Comparison of ENCODE assay signal across 8 cellular contexts in genomic region chr9:21994996-21995651, GRCh38. TPM values are rescaled to one million over a fixed set of nuclear protein-coding genes. Genes with fewer than 3 reads are reported as not detected.
A peak's percentile ranks its signal among the peaks of the same experiment; 100 is the strongest.
DNase-seq lines count a peak whose midpoint lies in the region; ATAC-seq and TF ChIP-seq lines count a peak whose summit lies in the region.

No MANE protein-coding gene starts in this region.

- H3K9me3 ChIP-seq in ovary = no peaks in the 10 kb centered on the region

- DNase-seq in DMS79 (lab: John Stamatoyannopoulos, UW) (peak; percentile 76), HT-29 (ENCODE audit: low spot score) (peak; percentile 88), RPMI7951 (ENCODE audit: low read depth) (peak; percentile 84), Right ventricle myocardium inferior (ENCODE audit: missing footprints) (peak; percentile 86), ovary (peak; percentile 26 to 63 (median 45)), NOMO-1 (lab: John Stamatoyannopoulos, UW; ENCODE audit: unreplicated experiment in 2 of 2) (no peak)
- DNase-seq in activated naive CD4-positive, alpha-beta T cell treated with Interleukin-2 at 50 U/mL for 16 hours = peak; percentile 81

- no peak for TF ChIP-seq EP300 in ovary (IDR thresholded peaks at IDR 0.05)

- no peaks in the 10 kb centered on the region for H3K36me3 ChIP-seq in ovary

- peak overlapping the region; percentile 77 for H3K4me3 ChIP-seq in ovary

- H3K27ac ChIP-seq in ovary = peak overlapping the region; percentile 41 to 51

- intact Hi-C loops in Right ventricle myocardium inferior (cut with DNase I) (no loop called here), ovary (cut with DNase I) (no loop called here)

- TF ChIP-seq POLR2A in ovary (IDR thresholded peaks at IDR 0.05) = no peak

- peak; percentile 80 for ATAC-seq in GM21423 (IDR thresholded peaks at IDR 0.05; ENCODE audit: unreplicated experiment)
- ATAC-seq in Right ventricle myocardium inferior = peak; percentile 87

- H3K4me1 ChIP-seq in ovary (ENCODE audit: insufficient read depth) = peaks cover 3% of the 10 kb centered on the region

- WGBS in ovary, 3 donors = 0 to 1% (median 1%) methylated on average over 56 of the region's 56 CpGs

- no peaks in the 10 kb centered on the region for H3K27me3 ChIP-seq in ovary

- TF ChIP-seq CTCF in ovary (IDR thresholded peaks at IDR 0.05) = no peak

RNA-seq across cellular contexts. Expression of gene CDKN2B-AS1, which starts 0.5 kb away (rescaled TPM):
- total RNA-seq in HT-29 (2014; rRNA removed; shearing (Covaris generic)) = 6.7 and 6.9 TPM in 2 replicates
- total RNA-seq in RPMI7951 (2014; rRNA removed; shearing (Covaris generic)) = 7.0 and 7.7 TPM in 2 replicates
- total RNA-seq in Right ventricle myocardium inferior = not detected
- 1 to 10 TPM in 3 of 7 donors, under 1 TPM in 3, not detected in 1; 0.51 to 2.1 (median 0.82) TPM for total RNA-seq in ovary
- polyA plus RNA-seq in ovary = under 1 TPM; 0.06 to 0.32 TPM

RNA-seq across cellular contexts. Expression of gene CDKN2A, which starts 0.9 kb away (rescaled TPM):
- 871 and 958 TPM in 2 replicates for total RNA-seq in HT-29 (2014; rRNA removed; shearing (Covaris generic))
- total RNA-seq in RPMI7951 (2014; rRNA removed; shearing (Covaris generic)) = 477 and 592 TPM in 2 replicates
- total RNA-seq in Right ventricle myocardium inferior = 0.49 TPM
- 1 to 10 TPM in 3 of 7 donors, under 1 TPM in 4; 0.20 to 7.6 (median 0.82) TPM for total RNA-seq in ovary
- polyA plus RNA-seq in ovary = 1 to 10 TPM; 1.0 to 1.3 TPM

RNA-seq across cellular contexts. Expression of gene CDKN2B, which starts 14.0 kb away (rescaled TPM):
- 13.0 and 24.8 TPM in 2 replicates for total RNA-seq in HT-29 (2014; rRNA removed; shearing (Covaris generic))
- total RNA-seq in RPMI7951 (2014; rRNA removed; shearing (Covaris generic)) = 8.3 and 9.5 TPM in 2 replicates
- total RNA-seq in Right ventricle myocardium inferior (3.0 TPM), ovary (1 to 10 TPM; 1.0 to 5.3 (median 1.7) TPM)
- 1 to 10 TPM in 1 of 2 donors, under 1 TPM in 1; 0.63 to 5.7 TPM for polyA plus RNA-seq in ovary

Comparison
In these comparisons a context has a peak if more than half of its experiments do, and no peak if none do; other contexts are left out.
1. DNase-seq: peak in DMS79 (single experiment), HT-29 (single experiment), RPMI7951 (single experiment), activated naive CD4-positive, alpha-beta T cell treated with Interleukin-2 at 50 U/mL for 16 hours (single experiment), Right ventricle myocardium inferior (single experiment) and ovary (5 of 5); none in NOMO-1 (0 of 2).
2. RNA of gene CDKN2A, which starts 0.9 kb away (total RNA-seq): 871 to 958 TPM in HT-29 and 477 to 592 TPM in RPMI7951; 0.20 to 7.6 TPM in ovary and 0.49 TPM in Right ventricle myocardium inferior (single experiment); every median in the first group is over 10 times any median in the second.